ENCODE assay signal across 3 cellular contexts in the genomic region with DNA sequence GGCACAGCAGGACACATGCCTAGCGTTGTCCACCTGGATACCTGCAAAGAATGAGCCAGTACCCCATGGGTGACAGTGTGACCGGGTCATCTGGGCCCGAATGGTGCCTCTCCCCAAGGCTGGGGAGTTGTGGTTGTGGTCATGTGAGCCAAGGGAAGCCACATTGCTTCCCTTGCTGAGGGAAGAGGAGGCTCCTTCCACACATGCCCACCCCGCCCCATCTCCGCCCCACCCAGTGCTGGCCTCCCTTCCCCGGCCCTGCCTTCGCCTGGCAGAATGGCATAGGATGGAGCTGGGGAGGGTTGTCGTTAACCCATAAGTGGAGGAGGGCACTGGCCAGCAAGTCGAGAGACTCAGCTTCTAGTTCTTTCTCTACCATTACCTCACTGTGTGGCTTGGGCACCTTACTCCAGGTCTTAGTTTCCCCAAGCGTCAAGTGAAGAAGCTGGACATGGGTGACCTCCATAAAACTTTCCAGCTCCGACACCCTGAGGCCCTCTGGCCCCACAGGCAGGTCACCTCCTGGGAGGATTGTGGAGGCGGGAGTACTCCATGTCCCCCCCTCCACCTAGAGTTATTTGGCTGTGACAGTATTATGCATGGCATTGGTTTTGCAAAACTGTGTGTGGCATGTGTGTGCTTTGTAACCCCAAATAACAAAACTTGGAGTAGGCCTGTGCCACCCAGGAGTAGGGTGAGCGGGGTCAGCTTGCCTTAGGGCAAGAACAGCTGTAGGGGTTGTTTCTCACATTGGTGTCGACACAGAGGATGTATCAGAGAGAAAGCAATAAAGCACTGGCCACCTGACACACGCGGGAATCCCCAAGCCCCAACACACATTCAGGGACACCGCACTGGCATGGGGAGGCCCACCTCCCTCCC.
TF ChIP-seq lines count a peak whose summit lies in the region.

No MANE protein-coding gene starts in this region.

TF ChIP-seq in SK-N-SH, 30 proteins besides CTCF, POLR2A, EP300 and RAD21:
- TF ChIP-seq RFX5 (IDR thresholded peaks at IDR 0.05; ENCODE audit: low read length) = no peak
- no peak for TF ChIP-seq TEAD4 (IDR thresholded peaks at IDR 0.05; ENCODE audit: borderline replicate concordance, insufficient read depth)
- no peak for TF ChIP-seq GABPA (IDR thresholded peaks at IDR 0.05; ENCODE audit: low read depth)
- TF ChIP-seq MEF2A (IDR thresholded peaks at IDR 0.05; ENCODE audit: borderline replicate concordance, low read depth) = no peak
- TF ChIP-seq FOXM1 (IDR thresholded peaks at IDR 0.05; ENCODE audit: low read depth) = no peak
- TF ChIP-seq, protein P1, sequence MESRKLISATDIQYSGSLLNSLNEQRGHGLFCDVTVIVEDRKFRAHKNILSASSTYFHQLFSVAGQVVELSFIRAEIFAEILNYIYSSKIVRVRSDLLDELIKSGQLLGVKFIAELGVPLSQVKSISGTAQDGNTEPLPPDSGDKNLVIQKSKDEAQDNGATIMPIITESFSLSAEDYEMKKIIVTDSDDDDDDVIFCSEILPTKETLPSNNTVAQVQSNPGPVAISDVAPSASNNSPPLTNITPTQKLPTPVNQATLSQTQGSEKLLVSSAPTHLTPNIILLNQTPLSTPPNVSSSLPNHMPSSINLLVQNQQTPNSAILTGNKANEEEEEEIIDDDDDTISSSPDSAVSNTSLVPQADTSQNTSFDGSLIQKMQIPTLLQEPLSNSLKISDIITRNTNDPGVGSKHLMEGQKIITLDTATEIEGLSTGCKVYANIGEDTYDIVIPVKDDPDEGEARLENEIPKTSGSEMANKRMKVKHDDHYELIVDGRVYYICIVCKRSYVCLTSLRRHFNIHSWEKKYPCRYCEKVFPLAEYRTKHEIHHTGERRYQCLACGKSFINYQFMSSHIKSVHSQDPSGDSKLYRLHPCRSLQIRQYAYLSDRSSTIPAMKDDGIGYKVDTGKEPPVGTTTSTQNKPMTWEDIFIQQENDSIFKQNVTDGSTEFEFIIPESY (IDR thresholded peaks at IDR 0.05; ENCODE audit: borderline replicate concordance, low read depth) = no peak
- TF ChIP-seq, protein P2, sequence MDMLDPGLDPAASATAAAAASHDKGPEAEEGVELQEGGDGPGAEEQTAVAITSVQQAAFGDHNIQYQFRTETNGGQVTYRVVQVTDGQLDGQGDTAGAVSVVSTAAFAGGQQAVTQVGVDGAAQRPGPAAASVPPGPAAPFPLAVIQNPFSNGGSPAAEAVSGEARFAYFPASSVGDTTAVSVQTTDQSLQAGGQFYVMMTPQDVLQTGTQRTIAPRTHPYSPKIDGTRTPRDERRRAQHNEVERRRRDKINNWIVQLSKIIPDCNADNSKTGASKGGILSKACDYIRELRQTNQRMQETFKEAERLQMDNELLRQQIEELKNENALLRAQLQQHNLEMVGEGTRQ (IDR thresholded peaks at IDR 0.05; ENCODE audit: borderline replicate concordance, low read depth, low read length) = no peak
- no peak for TF ChIP-seq YY1 (IDR thresholded peaks at IDR 0.05; ENCODE audit: low read depth)
- TF ChIP-seq, protein P3, sequence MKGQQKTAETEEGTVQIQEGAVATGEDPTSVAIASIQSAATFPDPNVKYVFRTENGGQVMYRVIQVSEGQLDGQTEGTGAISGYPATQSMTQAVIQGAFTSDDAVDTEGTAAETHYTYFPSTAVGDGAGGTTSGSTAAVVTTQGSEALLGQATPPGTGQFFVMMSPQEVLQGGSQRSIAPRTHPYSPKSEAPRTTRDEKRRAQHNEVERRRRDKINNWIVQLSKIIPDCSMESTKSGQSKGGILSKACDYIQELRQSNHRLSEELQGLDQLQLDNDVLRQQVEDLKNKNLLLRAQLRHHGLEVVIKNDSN (IDR thresholded peaks at IDR 0.05; ENCODE audit: borderline replicate concordance, low read depth) = no peak
- no peak for TF ChIP-seq TAF1 (IDR thresholded peaks at IDR 0.05; ENCODE audit: borderline replicate concordance, low read depth, low read length)
- TF ChIP-seq JUND (IDR thresholded peaks at IDR 0.05) = no peak
- TF ChIP-seq, protein P4, sequence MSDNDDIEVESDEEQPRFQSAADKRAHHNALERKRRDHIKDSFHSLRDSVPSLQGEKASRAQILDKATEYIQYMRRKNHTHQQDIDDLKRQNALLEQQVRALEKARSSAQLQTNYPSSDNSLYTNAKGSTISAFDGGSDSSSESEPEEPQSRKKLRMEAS (IDR thresholded peaks at IDR 0.05; ENCODE audit: low read depth) = no peak
- no peak for TF ChIP-seq RXRA (IDR thresholded peaks at IDR 0.05; ENCODE audit: borderline replicate concordance, low read depth)
- TF ChIP-seq, protein P5, sequence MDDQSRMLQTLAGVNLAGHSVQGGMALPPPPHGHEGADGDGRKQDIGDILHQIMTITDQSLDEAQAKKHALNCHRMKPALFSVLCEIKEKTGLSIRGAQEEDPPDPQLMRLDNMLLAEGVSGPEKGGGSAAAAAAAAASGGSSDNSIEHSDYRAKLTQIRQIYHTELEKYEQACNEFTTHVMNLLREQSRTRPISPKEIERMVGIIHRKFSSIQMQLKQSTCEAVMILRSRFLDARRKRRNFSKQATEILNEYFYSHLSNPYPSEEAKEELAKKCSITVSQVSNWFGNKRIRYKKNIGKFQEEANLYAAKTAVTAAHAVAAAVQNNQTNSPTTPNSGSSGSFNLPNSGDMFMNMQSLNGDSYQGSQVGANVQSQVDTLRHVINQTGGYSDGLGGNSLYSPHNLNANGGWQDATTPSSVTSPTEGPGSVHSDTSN (IDR thresholded peaks at IDR 0.05) = no peak
TF ChIP-seq in SK-N-SH: peak in this region for 0.

TF ChIP-seq in SK-N-SH treated with all-trans-retinoic acid at 6 μM for 48 hours, 23 proteins besides CTCF, POLR2A, EP300 and RAD21:
- no peak for TF ChIP-seq ZFP30 (CRISPR knock-in tag; IDR thresholded peaks at IDR 0.05)
- TF ChIP-seq RARB (CRISPR knock-in tag; IDR thresholded peaks at IDR 0.05) = no peak
- no peak for TF ChIP-seq BACH2 (CRISPR knock-in tag; IDR thresholded peaks at IDR 0.05; ENCODE audit: borderline replicate concordance)
- no peak for TF ChIP-seq ZNF565 (CRISPR knock-in tag; conservative IDR thresholded peaks at IDR 0.05; ENCODE audit: low read depth)

TF ChIP-seq in H1, 55 proteins besides CTCF, POLR2A, EP300 and RAD21:
- TF ChIP-seq BACH1 (IDR thresholded peaks at IDR 0.05; ENCODE audit: low read length) (no peak), RBBP5 (IDR thresholded peaks at IDR 0.05; ENCODE audit: borderline replicate concordance, low read depth, low read length) (no peak), ZNF274 (IDR thresholded peaks at IDR 0.05; ENCODE audit: borderline replicate concordance, extremely low read depth, low read length) (no peak), SRF (IDR thresholded peaks at IDR 0.05; ENCODE audit: low read depth, low read length) (no peak), BRCA1 (IDR thresholded peaks at IDR 0.05; ENCODE audit: low read depth, low read length) (no peak), YY1 (IDR thresholded peaks at IDR 0.05; ENCODE audit: low read depth, low read length) (no peak), PHF8 (conservative IDR thresholded peaks at IDR 0.05; ENCODE audit: low read depth, low read length) (no peak), RFX5 (IDR thresholded peaks at IDR 0.05; ENCODE audit: borderline replicate concordance, low read depth, low read length) (no peak), TAF7 (optimal IDR thresholded peaks at IDR 0.05; ENCODE audit: borderline replicate concordance, low read depth, low read length) (no peak), TCF12 (IDR thresholded peaks at IDR 0.05; ENCODE audit: low read depth, low read length) (no peak)
- TF ChIP-seq, protein P6, sequence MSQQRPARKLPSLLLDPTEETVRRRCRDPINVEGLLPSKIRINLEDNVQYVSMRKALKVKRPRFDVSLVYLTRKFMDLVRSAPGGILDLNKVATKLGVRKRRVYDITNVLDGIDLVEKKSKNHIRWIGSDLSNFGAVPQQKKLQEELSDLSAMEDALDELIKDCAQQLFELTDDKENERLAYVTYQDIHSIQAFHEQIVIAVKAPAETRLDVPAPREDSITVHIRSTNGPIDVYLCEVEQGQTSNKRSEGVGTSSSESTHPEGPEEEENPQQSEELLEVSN (IDR thresholded peaks at IDR 0.05) = no peak
